Comparison of ENCODE assay signal across 2 cellular contexts in the genomic region with DNA sequence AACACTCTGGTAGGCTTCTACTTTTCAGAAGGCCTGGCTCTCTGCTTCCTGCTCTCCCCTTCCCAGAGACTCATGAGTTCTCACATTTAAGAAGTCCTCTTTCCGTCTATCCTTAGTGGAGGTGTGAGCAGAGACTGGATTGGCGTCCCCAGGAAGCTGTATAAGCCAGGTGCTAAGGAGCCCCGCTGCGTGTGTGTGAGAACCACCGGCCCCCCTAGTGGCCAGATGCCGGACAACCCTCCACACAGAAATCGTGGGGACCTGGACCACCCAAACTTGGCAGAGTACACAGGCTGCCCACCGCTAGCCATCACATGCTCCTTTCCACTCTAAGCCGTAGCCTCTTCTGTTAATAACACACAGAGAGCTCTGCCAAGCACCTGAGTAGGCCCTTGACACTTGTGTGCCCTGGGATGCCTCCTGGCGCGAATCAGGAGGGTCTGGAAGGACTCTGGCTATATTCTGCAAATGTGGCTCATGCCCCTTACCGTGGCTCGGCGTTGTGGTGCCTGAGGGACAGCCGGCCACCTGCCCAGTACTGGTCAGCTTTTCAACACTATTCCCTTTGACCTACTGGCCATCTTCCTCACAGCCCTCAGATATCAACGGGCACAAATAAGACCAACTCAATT.
TF ChIP-seq lines count a peak whose summit lies in the region.

No MANE protein-coding gene starts in this region.

TF ChIP-seq in GM23338, 12 proteins besides CTCF, POLR2A, EP300 and RAD21 (continues in another document):
- TF ChIP-seq EZH2 (IDR thresholded peaks at IDR 0.05; ENCODE audit: low read depth, unreplicated experiment) (no peak), STAT1 (IDR thresholded peaks at IDR 0.05; ENCODE audit: unreplicated experiment) (no peak), NANOG (IDR thresholded peaks at IDR 0.05; ENCODE audit: borderline replicate concordance) (no peak), EZH2phosphoT487 (IDR thresholded peaks at IDR 0.05; ENCODE audit: unreplicated experiment) (no peak), JUNB (IDR thresholded peaks at IDR 0.05; ENCODE audit: unreplicated experiment) (no peak), ZNF462 (CRISPR knock-in tag; IDR thresholded peaks at IDR 0.05) (no peak), POLR2AphosphoS5 (IDR thresholded peaks at IDR 0.05; ENCODE audit: low read depth) (no peak), CREB1 (CRISPR knock-in tag; IDR thresholded peaks at IDR 0.05; ENCODE audit: low read depth) (no peak), ZNF114 (CRISPR knock-in tag; IDR thresholded peaks at IDR 0.05) (no peak), ZNF331 (CRISPR knock-in tag; IDR thresholded peaks at IDR 0.05; ENCODE audit: low read depth) (no peak)
- TF ChIP-seq, protein P1, sequence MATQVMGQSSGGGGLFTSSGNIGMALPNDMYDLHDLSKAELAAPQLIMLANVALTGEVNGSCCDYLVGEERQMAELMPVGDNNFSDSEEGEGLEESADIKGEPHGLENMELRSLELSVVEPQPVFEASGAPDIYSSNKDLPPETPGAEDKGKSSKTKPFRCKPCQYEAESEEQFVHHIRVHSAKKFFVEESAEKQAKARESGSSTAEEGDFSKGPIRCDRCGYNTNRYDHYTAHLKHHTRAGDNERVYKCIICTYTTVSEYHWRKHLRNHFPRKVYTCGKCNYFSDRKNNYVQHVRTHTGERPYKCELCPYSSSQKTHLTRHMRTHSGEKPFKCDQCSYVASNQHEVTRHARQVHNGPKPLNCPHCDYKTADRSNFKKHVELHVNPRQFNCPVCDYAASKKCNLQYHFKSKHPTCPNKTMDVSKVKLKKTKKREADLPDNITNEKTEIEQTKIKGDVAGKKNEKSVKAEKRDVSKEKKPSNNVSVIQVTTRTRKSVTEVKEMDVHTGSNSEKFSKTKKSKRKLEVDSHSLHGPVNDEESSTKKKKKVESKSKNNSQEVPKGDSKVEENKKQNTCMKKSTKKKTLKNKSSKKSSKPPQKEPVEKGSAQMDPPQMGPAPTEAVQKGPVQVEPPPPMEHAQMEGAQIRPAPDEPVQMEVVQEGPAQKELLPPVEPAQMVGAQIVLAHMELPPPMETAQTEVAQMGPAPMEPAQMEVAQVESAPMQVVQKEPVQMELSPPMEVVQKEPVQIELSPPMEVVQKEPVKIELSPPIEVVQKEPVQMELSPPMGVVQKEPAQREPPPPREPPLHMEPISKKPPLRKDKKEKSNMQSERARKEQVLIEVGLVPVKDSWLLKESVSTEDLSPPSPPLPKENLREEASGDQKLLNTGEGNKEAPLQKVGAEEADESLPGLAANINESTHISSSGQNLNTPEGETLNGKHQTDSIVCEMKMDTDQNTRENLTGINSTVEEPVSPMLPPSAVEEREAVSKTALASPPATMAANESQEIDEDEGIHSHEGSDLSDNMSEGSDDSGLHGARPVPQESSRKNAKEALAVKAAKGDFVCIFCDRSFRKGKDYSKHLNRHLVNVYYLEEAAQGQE (IDR thresholded peaks at IDR 0.05; ENCODE audit: unreplicated experiment), result no peak

TF ChIP-seq in GM12878, 131 proteins besides CTCF, POLR2A, EP300 and RAD21:
- TF ChIP-seq, protein P2, sequence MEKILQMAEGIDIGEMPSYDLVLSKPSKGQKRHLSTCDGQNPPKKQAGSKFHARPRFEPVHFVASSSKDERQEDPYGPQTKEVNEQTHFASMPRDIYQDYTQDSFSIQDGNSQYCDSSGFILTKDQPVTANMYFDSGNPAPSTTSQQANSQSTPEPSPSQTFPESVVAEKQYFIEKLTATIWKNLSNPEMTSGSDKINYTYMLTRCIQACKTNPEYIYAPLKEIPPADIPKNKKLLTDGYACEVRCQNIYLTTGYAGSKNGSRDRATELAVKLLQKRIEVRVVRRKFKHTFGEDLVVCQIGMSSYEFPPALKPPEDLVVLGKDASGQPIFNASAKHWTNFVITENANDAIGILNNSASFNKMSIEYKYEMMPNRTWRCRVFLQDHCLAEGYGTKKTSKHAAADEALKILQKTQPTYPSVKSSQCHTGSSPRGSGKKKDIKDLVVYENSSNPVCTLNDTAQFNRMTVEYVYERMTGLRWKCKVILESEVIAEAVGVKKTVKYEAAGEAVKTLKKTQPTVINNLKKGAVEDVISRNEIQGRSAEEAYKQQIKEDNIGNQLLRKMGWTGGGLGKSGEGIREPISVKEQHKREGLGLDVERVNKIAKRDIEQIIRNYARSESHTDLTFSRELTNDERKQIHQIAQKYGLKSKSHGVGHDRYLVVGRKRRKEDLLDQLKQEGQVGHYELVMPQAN (conservative IDR thresholded peaks at IDR 0.05), result no peak
- TF ChIP-seq KAT2A (conservative IDR thresholded peaks at IDR 0.05; ENCODE audit: control insufficient read depth, low read depth, low read length), result no peak
- TF ChIP-seq, protein P3, sequence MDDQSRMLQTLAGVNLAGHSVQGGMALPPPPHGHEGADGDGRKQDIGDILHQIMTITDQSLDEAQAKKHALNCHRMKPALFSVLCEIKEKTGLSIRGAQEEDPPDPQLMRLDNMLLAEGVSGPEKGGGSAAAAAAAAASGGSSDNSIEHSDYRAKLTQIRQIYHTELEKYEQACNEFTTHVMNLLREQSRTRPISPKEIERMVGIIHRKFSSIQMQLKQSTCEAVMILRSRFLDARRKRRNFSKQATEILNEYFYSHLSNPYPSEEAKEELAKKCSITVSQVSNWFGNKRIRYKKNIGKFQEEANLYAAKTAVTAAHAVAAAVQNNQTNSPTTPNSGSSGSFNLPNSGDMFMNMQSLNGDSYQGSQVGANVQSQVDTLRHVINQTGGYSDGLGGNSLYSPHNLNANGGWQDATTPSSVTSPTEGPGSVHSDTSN (IDR thresholded peaks at IDR 0.05; ENCODE audit: insufficient replicate concordance, low read depth, low read length), result no peak
- TF ChIP-seq PAX5 (IDR thresholded peaks at IDR 0.05; ENCODE audit: borderline replicate concordance, low read depth, low read length), result no peak
- no peak for TF ChIP-seq SMC3 (IDR thresholded peaks at IDR 0.05; ENCODE audit: borderline replicate concordance, low read length)
- TF ChIP-seq BCL11A (IDR thresholded peaks at IDR 0.05; ENCODE audit: low read depth, low read length), result no peak
- no peak for TF ChIP-seq RCOR1 (conservative IDR thresholded peaks at IDR 0.05; ENCODE audit: low read depth, low read length)
- TF ChIP-seq ZBTB33 (IDR thresholded peaks at IDR 0.05), result no peak
- no peak for TF ChIP-seq TCF7 (IDR thresholded peaks at IDR 0.05; ENCODE audit: borderline replicate concordance)
- TF ChIP-seq NRF1 (conservative IDR thresholded peaks at IDR 0.05; ENCODE audit: low read depth, low read length), result no peak
- TF ChIP-seq SPI1 (IDR thresholded peaks at IDR 0.05; ENCODE audit: borderline replicate concordance, insufficient read depth, low read depth, low read length), result no peak
- TF ChIP-seq POU2F2 (IDR thresholded peaks at IDR 0.05; ENCODE audit: borderline replicate concordance, low read depth, low read length), result no peak
- TF ChIP-seq STAT3 (IDR thresholded peaks at IDR 0.05; ENCODE audit: low read depth, low read length), result no peak
